Comparison of ENCODE assay signal across 16 cellular contexts in genomic region chr1:153360592-153360991, GRCh38. TPM values are rescaled to one million over a fixed set of nuclear protein-coding genes. Genes with fewer than 3 reads are reported as not detected.
A peak's percentile ranks its signal among the peaks of the same experiment; 100 is the strongest.
DNase-seq lines count a peak whose midpoint lies in the region; ATAC-seq, FAIRE-seq and TF ChIP-seq lines count a peak whose summit lies in the region.
"Had no signal": no experiment of that assay in that cellular context is flagged by ENCODE, and none has a peak within 500 bp of the region (broad histone marks: within the 10 kb centered on the region; RNA-seq: fewer than 3 reads in every experiment).

No MANE protein-coding gene starts in this region.

- H3K27me3 ChIP-seq in H9 (ENCODE audit: insufficient read depth, low read length) (no peaks in the 10 kb centered on the region), K562 (ENCODE audit: control insufficient read depth in 2 of 2, insufficient read depth in 2 of 2, low read length in 2 of 2) (peaks cover 4 to 57% of the 10 kb centered on the region in 2 experiments; a peak in 4 of 5 replicates), suprapubic skin (no peaks in the 10 kb centered on the region)
- H3K27me3 ChIP-seq: Peyer's patch had no signal

- no peak overlapping the region for H3K4me3 ChIP-seq in K562
- H3K4me3 ChIP-seq in suprapubic skin: no peak overlapping the region
- H3K4me3 ChIP-seq: Peyer's patch had no signal

- no peaks in the 10 kb centered on the region for H3K79me1 ChIP-seq in H9 (ENCODE audit: insufficient read depth, low read depth, low read length, poor library complexity, severe bottlenecking)

- intact Hi-C loops in K562 (cut with micrococcal nuclease): no loop called here

- H3K79me2 ChIP-seq in H9 (ENCODE audit: insufficient read depth, low read length): no peaks in the 10 kb centered on the region
- no peaks in the 10 kb centered on the region for H3K79me2 ChIP-seq in K562 (ENCODE audit: control insufficient read depth, insufficient read depth, low read length)

- in situ Hi-C loops in K562 (cut with MboI): no loop called here

- no peak overlapping the region for H3K4me2 ChIP-seq in H9 (ENCODE audit: insufficient read depth, insufficient read length, low read length)
- no peak overlapping the region for H3K4me2 ChIP-seq in K562 (ENCODE audit: insufficient read depth, low read length)

- H3K9me3 ChIP-seq in H9 (ENCODE audit: control insufficient read depth, low read depth, low read length) (no peaks in the 10 kb centered on the region), K562 (replicated peaks; ENCODE audit: control insufficient read depth, insufficient read depth, low read depth, low read length) (no peaks in the 10 kb centered on the region), suprapubic skin (no peaks in the 10 kb centered on the region)
- H3K9me3 ChIP-seq: Peyer's patch had no signal

- no peak overlapping the region for H3K23ac ChIP-seq in H9 (ENCODE audit: insufficient read length, low read depth, low read length)

- TF ChIP-seq EP300 in K562 (IDR thresholded peaks at IDR 0.05; ENCODE audit: low read length): no peak
- TF ChIP-seq EP300 in suprapubic skin (IDR thresholded peaks at IDR 0.05): no peak

- H3K36me3 ChIP-seq in K562 (ENCODE audit: control insufficient read depth, insufficient read depth, low read length) (no peaks in the 10 kb centered on the region), suprapubic skin (no peaks in the 10 kb centered on the region)
- H3K36me3 ChIP-seq: Peyer's patch had no signal

- no peaks in the 10 kb centered on the region for H3K4me1 Mint-ChIP-seq in H9

- DNase-seq in H9 (peak; percentile 13), K562 (ENCODE audit: extremely low read depth in 1 of 4, low spot score in 3 of 4) (no peak), left lobe of liver (ENCODE audit: low spot score) (peak; percentile 44), suprapubic skin (ENCODE audit: low spot score in 2 of 2) (peak; percentile 40 to 63), activated gamma-delta T cell (lab: John Stamatoyannopoulos, UW) (no peak)
- DNase-seq in stimulated activated CD4-positive, alpha-beta T cell treated with anti-CD3 and anti-CD28 coated beads, Interleukin-4, amount 100 ng/mL, for 24 hours: no peak
- DNase-seq: COR-L47, EL, NCI-H1092, NCI-H146, NCI-H510A treated with DMSO at 0.1 percent for 48 hours, Peyer's patch, SHP77 treated with DMSO at 0.1 percent for 48 hours had no signal

- H3K56ac ChIP-seq in H9 (ENCODE audit: insufficient read length, low read depth, low read length): no peak overlapping the region

- H3K4ac ChIP-seq in H9 (ENCODE audit: low read depth, low read length): no peak overlapping the region

- H2BK20ac ChIP-seq in H9 (ENCODE audit: low read depth, low read length, poor library complexity, severe bottlenecking): no peak overlapping the region

- no peak overlapping the region for H3K27ac ChIP-seq in H9 (ENCODE audit: insufficient read length, low read depth, low read length)
- H3K27ac ChIP-seq in K562 (ENCODE audit: extremely low read depth, low read depth, low read length): no peak overlapping the region
- no peak overlapping the region for H3K27ac ChIP-seq in suprapubic skin
- H3K27ac ChIP-seq: Peyer's patch had no signal

- H3K4me1 ChIP-seq in H9 (ENCODE audit: insufficient read depth, low read length): no peaks in the 10 kb centered on the region
- H3K4me1 ChIP-seq in K562 (replicated peaks in 1 of 2; ENCODE audit: control insufficient read depth in 2 of 2, insufficient read depth in 2 of 2, low read length in 2 of 2): peaks cover 0 to 5% of the 10 kb centered on the region in 2 experiments; a peak in 1 of 5 replicates
- H3K4me1 ChIP-seq in suprapubic skin: peaks cover 45% of the 10 kb centered on the region
- H3K4me1 ChIP-seq: Peyer's patch had no signal

- H2BK15ac ChIP-seq in H9 (ENCODE audit: low read depth, low read length): no peak overlapping the region

- H3K9me3 Mint-ChIP-seq in H9: peaks cover 0 to 10% of the 10 kb centered on the region in 2 experiments; a peak in 2 of 5 replicates

- H3K9ac ChIP-seq in H9 (ENCODE audit: extremely low read depth, insufficient read length, low read length) (no peak overlapping the region), K562 (ENCODE audit: insufficient read depth in 1 of 2, low read depth in 2 of 2, low read length in 2 of 2) (no peak overlapping the region)

- TF ChIP-seq RAD21 in K562 (CRISPR knock-in tag; conservative IDR thresholded peaks at IDR 0.05 in 1 of 2, IDR thresholded peaks at IDR 0.05 in 1 of 2): no peak

- H3K36me3 Mint-ChIP-seq in H9 (ENCODE audit: insufficient read depth in 1 of 3, low read depth in 3 of 3): no peaks in the 10 kb centered on the region

- H4K5ac ChIP-seq in H9 (ENCODE audit: insufficient read length, low read depth, low read length): no peak overlapping the region

- H3K23me2 ChIP-seq in H9 (ENCODE audit: insufficient read length, low read depth, low read length, poor library complexity, severe bottlenecking): no peaks in the 10 kb centered on the region

- POLR2A ChIA-PET in K562 (lab: Yijun Ruan, JAX): no interaction called here

- H3K14ac ChIP-seq in H9 (ENCODE audit: insufficient read depth, low read length): no peak overlapping the region; the same call in 1 of the 2 replicates

- no peak overlapping the region for H2BK5ac ChIP-seq in H9 (ENCODE audit: insufficient read length, low read length)

- H3T11ph ChIP-seq in H9 (ENCODE audit: low read length): no peak overlapping the region

- peak overlapping the region in 1 of 3 experiments; percentile 59; a peak in 1 of 7 replicates for H3K27ac Mint-ChIP-seq in H9

- no peaks in the 10 kb centered on the region for H3K9me1 ChIP-seq in K562 (ENCODE audit: control insufficient read depth, insufficient read depth, low read length)

- peaks cover 2% of the 10 kb centered on the region for H3K27me3 Mint-ChIP-seq in H9 (ENCODE audit: low read depth)

- H2BK12ac ChIP-seq in H9 (ENCODE audit: insufficient read length, low read depth, low read length): no peak overlapping the region

- TF ChIP-seq POLR2A in K562 (conservative IDR thresholded peaks at IDR 0.05) (no peak), suprapubic skin (IDR thresholded peaks at IDR 0.05) (no peak)

- H4K91ac ChIP-seq in H9 (ENCODE audit: insufficient read length, low read depth, low read length): no peak overlapping the region

- H3K18ac ChIP-seq in H9 (ENCODE audit: insufficient read length, low read depth, low read length): no peak overlapping the region

- no peak overlapping the region for H4K8ac ChIP-seq in H9 (replicated peaks; ENCODE audit: insufficient read length, low read depth, low read length)

- H4K20me1 ChIP-seq in H9 (ENCODE audit: control insufficient read depth, insufficient read depth, insufficient read length) (no peaks in the 10 kb centered on the region), K562 (replicated peaks; ENCODE audit: control insufficient read depth, insufficient read depth, low read length) (no peaks in the 10 kb centered on the region; the same call in 1 of the 2 replicates)

- no peak for FAIRE-seq in K562 (lab: Jason Lieb, UNC)
- FAIRE-seq: H54 had no signal

- TF ChIP-seq CTCF in H9 (conservative IDR thresholded peaks at IDR 0.05) (no peak), K562 (IDR thresholded peaks at IDR 0.05 in 2 of 3, conservative IDR thresholded peaks at IDR 0.05 in 1 of 3; ENCODE audit: insufficient read depth in 2 of 3, low read depth in 1 of 3, low read length in 3 of 3) (no peak), suprapubic skin (IDR thresholded peaks at IDR 0.05) (no peak)

- CTCF ChIA-PET in K562 (lab: Yijun Ruan, JAX; ENCODE audit: low intra/inter-chr PET ratio): no interaction called here

- BruUV-seq in K562 (replicated peaks; lab: Mats Ljungman, UMichigan): no TSS peak

- no CpG with 5 or more reads among the region's 11 CpGs for WGBS in H9 (ENCODE audit: extremely low coverage, insufficient read length, low lambda C conversion rate)
- 0% methylated on average over 11 of the region's 11 CpGs for WGBS in K562 (ENCODE audit: insufficient coverage, low coverage, missing lambda C conversion rate)
- WGBS in suprapubic skin: 87% methylated on average over 7 of the region's 11 CpGs

- H2AFZ ChIP-seq in H9 (ENCODE audit: low read length) (no peak overlapping the region), K562 (ENCODE audit: low read depth, low read length) (no peak overlapping the region)

- no peak overlapping the region for H2AK5ac ChIP-seq in H9 (ENCODE audit: insufficient read length, low read length)

- H3K4me3 Mint-ChIP-seq in H9: no peak overlapping the region

- ATAC-seq in K562 (no peak), left lobe of liver (no peak), HG02623 (IDR thresholded peaks at IDR 0.05; ENCODE audit: unreplicated experiment) (no peak)

- H2BK120ac ChIP-seq in H9 (ENCODE audit: low read depth, low read length, poor library complexity, severe bottlenecking): no peak overlapping the region

RNA-seq across cellular contexts. Expression of gene S100A9, which starts 2.9 kb away (rescaled TPM):
- total RNA-seq in H9 (2021) (not detected in 2 replicates), K562 (2014; rRNA removed) (not detected in 2 replicates), K562 (2014; rRNA removed; fragmentation: Illumina TruSeq; extraction: Trizol) (not detected in 2 replicates), K562 (2015; rRNA removed; fragmentation: Illumina TruSeq; extraction: Trizol) (not detected in 2 replicates), K562 (2021) (0.34 and 0.80 TPM in 2 replicates), left lobe of liver (36.3 TPM), suprapubic skin (10 to 100 TPM; 11.0 to 95.4 (median 51.1) TPM)
- total RNA-seq in K562 (2011; cell fraction: chromatin; rRNA removed; ENCODE audit: low replicate concordance): not detected in 2 replicates
- total RNA-seq in K562 (2011; cell fraction: nucleolus; rRNA removed): not detected in 2 replicates
- total RNA-seq in K562 (2011; cell fraction: nucleoplasm; rRNA removed): not detected in 2 replicates
- polyA plus RNA-seq in K562 (2011; rRNA removed) (not detected in 2 replicates), K562 (2014; fragmentation: Illumina TruSeq; extraction: Trizol) (not detected in 2 replicates), K562 (2014; fragmentation: Nextera tagmentation; extraction: Ambion mirVana) (not detected), K562 (2014; rRNA removed) (not detected in 2 replicates)
- not detected in 2 replicates for polyA plus RNA-seq in K562 (2011; cell fraction: cytosol; rRNA removed)
- not detected in 2 replicates for polyA plus RNA-seq in K562 (2011; cell fraction: nucleus; rRNA removed)
- not detected in 2 replicates for polyA plus RNA-seq in K562 (2012)
- polyA minus RNA-seq in K562 (2011; rRNA and poly(A)+ RNA removed): not detected in 2 replicates
- not detected in 2 replicates for polyA minus RNA-seq in K562 (2011; cell fraction: cytosol; rRNA and poly(A)+ RNA removed)
- polyA minus RNA-seq in K562 (2011; cell fraction: nucleus; rRNA and poly(A)+ RNA removed): not detected in 2 replicates

RNA-seq across cellular contexts. Expression of gene PGLYRP4, which starts 12.0 kb away (rescaled TPM):
- not detected in 2 replicates for total RNA-seq in H9 (2021)
- total RNA-seq in K562 (2011; cell fraction: chromatin; rRNA removed; ENCODE audit: low replicate concordance): 0.23 and 0.37 TPM in 2 replicates
- total RNA-seq in K562 (2011; cell fraction: nucleolus; rRNA removed): not detected in 2 replicates
- not detected in 2 replicates for total RNA-seq in K562 (2011; cell fraction: nucleoplasm; rRNA removed)
- not detected in 2 replicates for total RNA-seq in K562 (2014; rRNA removed)
- total RNA-seq in K562 (2014; rRNA removed; fragmentation: Illumina TruSeq; extraction: Trizol): not detected in 2 replicates
- total RNA-seq in K562 (2015; rRNA removed; fragmentation: Illumina TruSeq; extraction: Trizol): not detected in 2 replicates
- 0.13 and 0.22 TPM in 2 replicates for total RNA-seq in K562 (2021)
- 0.06 and 0.08 TPM in 2 replicates for polyA plus RNA-seq in K562 (2011; rRNA removed)
- 0.12 and 0.16 TPM in 2 replicates for polyA plus RNA-seq in K562 (2011; cell fraction: cytosol; rRNA removed)
- polyA plus RNA-seq in K562 (2011; cell fraction: nucleus; rRNA removed): 0.22 and 0.55 TPM in 2 replicates
- polyA plus RNA-seq in K562 (2012): 0.04 and 0.65 TPM in 2 replicates
- 0.07 TPM in 1 of 2 replicates, not detected in the other for polyA plus RNA-seq in K562 (2014; fragmentation: Illumina TruSeq; extraction: Trizol)
- under 1 TPM in 1 of 2 experiments, not detected in 1; 0.11 TPM for polyA plus RNA-seq in K562 (2014; fragmentation: Nextera tagmentation; extraction: Ambion mirVana)
- not detected in 2 replicates for polyA plus RNA-seq in K562 (2014; rRNA removed)
- not detected in 2 replicates for polyA minus RNA-seq in K562 (2011; rRNA and poly(A)+ RNA removed)
- polyA minus RNA-seq in K562 (2011; cell fraction: cytosol; rRNA and poly(A)+ RNA removed): not detected in 2 replicates
- 0.11 and 0.27 TPM in 2 replicates for polyA minus RNA-seq in K562 (2011; cell fraction: nucleus; rRNA and poly(A)+ RNA removed)
- not detected for total RNA-seq in left lobe of liver
- total RNA-seq in suprapubic skin: 10 to 100 TPM; 13.0 to 35.0 (median 21.2) TPM
- total RNA-seq: MCF 10A, Peyer's patch had no signal

RNA-seq across cellular contexts. Expression of gene S100A12, which starts 14.8 kb away (rescaled TPM):
- not detected in 2 replicates for total RNA-seq in H9 (2021)
- total RNA-seq in K562 (2011; cell fraction: chromatin; rRNA removed; ENCODE audit: low replicate concordance): not detected in 2 replicates
- total RNA-seq in K562 (2011; cell fraction: nucleolus; rRNA removed): not detected in 2 replicates
- total RNA-seq in K562 (2011; cell fraction: nucleoplasm; rRNA removed): not detected in 2 replicates
- not detected in 2 replicates for total RNA-seq in K562 (2014; rRNA removed)
- not detected in 2 replicates for total RNA-seq in K562 (2014; rRNA removed; fragmentation: Illumina TruSeq; extraction: Trizol)
- total RNA-seq in K562 (2015; rRNA removed; fragmentation: Illumina TruSeq; extraction: Trizol): not detected in 2 replicates
- total RNA-seq in K562 (2021): not detected in 2 replicates
- not detected in 2 replicates for polyA plus RNA-seq in K562 (2011; rRNA removed)
- polyA plus RNA-seq in K562 (2011; cell fraction: cytosol; rRNA removed): not detected in 2 replicates
- not detected in 2 replicates for polyA plus RNA-seq in K562 (2011; cell fraction: nucleus; rRNA removed)
- not detected in 2 replicates for polyA plus RNA-seq in K562 (2012)
- not detected in 2 replicates for polyA plus RNA-seq in K562 (2014; fragmentation: Illumina TruSeq; extraction: Trizol)
- polyA plus RNA-seq in K562 (2014; fragmentation: Nextera tagmentation; extraction: Ambion mirVana): not detected
- not detected in 2 replicates for polyA plus RNA-seq in K562 (2014; rRNA removed)
- polyA minus RNA-seq in K562 (2011; rRNA and poly(A)+ RNA removed): not detected in 2 replicates
- polyA minus RNA-seq in K562 (2011; cell fraction: cytosol; rRNA and poly(A)+ RNA removed): not detected in 2 replicates
- polyA minus RNA-seq in K562 (2011; cell fraction: nucleus; rRNA and poly(A)+ RNA removed): not detected in 2 replicates
- total RNA-seq in left lobe of liver: 1.2 TPM
- not detected for total RNA-seq in suprapubic skin
- total RNA-seq: MCF 10A, Peyer's patch had no signal

RNA-seq across cellular contexts. Expression of gene S100A8, which starts 30.3 kb away (rescaled TPM):
- total RNA-seq in H9 (2021): not detected in 2 replicates
- not detected in 2 replicates for total RNA-seq in K562 (2011; cell fraction: chromatin; rRNA removed; ENCODE audit: low replicate concordance)
- not detected in 2 replicates for total RNA-seq in K562 (2011; cell fraction: nucleolus; rRNA removed)
- not detected in 2 replicates for total RNA-seq in K562 (2011; cell fraction: nucleoplasm; rRNA removed)
- total RNA-seq in K562 (2014; rRNA removed): not detected in 2 replicates
- total RNA-seq in K562 (2014; rRNA removed; fragmentation: Illumina TruSeq; extraction: Trizol): not detected in 2 replicates
- not detected in 2 replicates for total RNA-seq in K562 (2015; rRNA removed; fragmentation: Illumina TruSeq; extraction: Trizol)
- 0.42 and 0.60 TPM in 2 replicates for total RNA-seq in K562 (2021)
- polyA plus RNA-seq in K562 (2011; rRNA removed): not detected in 2 replicates
- polyA plus RNA-seq in K562 (2011; cell fraction: cytosol; rRNA removed): not detected in 2 replicates
- polyA plus RNA-seq in K562 (2011; cell fraction: nucleus; rRNA removed): not detected in 2 replicates
- not detected in 2 replicates for polyA plus RNA-seq in K562 (2012)
- polyA plus RNA-seq in K562 (2014; fragmentation: Illumina TruSeq; extraction: Trizol): not detected in 2 replicates
- under 1 TPM in 1 of 2 experiments, not detected in 1; 0.15 TPM for polyA plus RNA-seq in K562 (2014; fragmentation: Nextera tagmentation; extraction: Ambion mirVana)
- not detected in 2 replicates for polyA plus RNA-seq in K562 (2014; rRNA removed)
- polyA minus RNA-seq in K562 (2011; rRNA and poly(A)+ RNA removed): not detected in 2 replicates
- not detected in 2 replicates for polyA minus RNA-seq in K562 (2011; cell fraction: cytosol; rRNA and poly(A)+ RNA removed)
- not detected in 2 replicates for polyA minus RNA-seq in K562 (2011; cell fraction: nucleus; rRNA and poly(A)+ RNA removed)
- 23.7 TPM for total RNA-seq in left lobe of liver
- 10 to 100 TPM in 3 of 4 donors, 1 to 10 TPM in 1; 5.7 to 38.4 (median 19.5) TPM for total RNA-seq in suprapubic skin

RNA-seq across cellular contexts. Expression of gene PGLYRP3, which starts 47.8 kb away (rescaled TPM):
- not detected in 2 replicates for total RNA-seq in H9 (2021)
- total RNA-seq in K562 (2011; cell fraction: chromatin; rRNA removed; ENCODE audit: low replicate concordance): not detected in 2 replicates
- not detected in 2 replicates for total RNA-seq in K562 (2011; cell fraction: nucleolus; rRNA removed)
- total RNA-seq in K562 (2011; cell fraction: nucleoplasm; rRNA removed): not detected in 2 replicates
- total RNA-seq in K562 (2014; rRNA removed): not detected in 2 replicates
- total RNA-seq in K562 (2014; rRNA removed; fragmentation: Illumina TruSeq; extraction: Trizol): not detected in 2 replicates
- not detected in 2 replicates for total RNA-seq in K562 (2015; rRNA removed; fragmentation: Illumina TruSeq; extraction: Trizol)
- total RNA-seq in K562 (2021): not detected in 2 replicates
- polyA plus RNA-seq in K562 (2011; rRNA removed): not detected in 2 replicates
- not detected in 2 replicates for polyA plus RNA-seq in K562 (2011; cell fraction: cytosol; rRNA removed)
- polyA plus RNA-seq in K562 (2011; cell fraction: nucleus; rRNA removed): not detected in 2 replicates
- polyA plus RNA-seq in K562 (2012): 0.11 TPM in 1 of 2 replicates, not detected in the other
- not detected in 2 replicates for polyA plus RNA-seq in K562 (2014; fragmentation: Illumina TruSeq; extraction: Trizol)
- polyA plus RNA-seq in K562 (2014; fragmentation: Nextera tagmentation; extraction: Ambion mirVana): not detected
- polyA plus RNA-seq in K562 (2014; rRNA removed): not detected in 2 replicates
- not detected in 2 replicates for polyA minus RNA-seq in K562 (2011; rRNA and poly(A)+ RNA removed)
- not detected in 2 replicates for polyA minus RNA-seq in K562 (2011; cell fraction: cytosol; rRNA and poly(A)+ RNA removed)
- polyA minus RNA-seq in K562 (2011; cell fraction: nucleus; rRNA and poly(A)+ RNA removed): not detected in 2 replicates
- not detected for total RNA-seq in left lobe of liver
- total RNA-seq in suprapubic skin: 10 to 100 TPM; 34.2 to 72.1 (median 55.3) TPM
- total RNA-seq: MCF 10A, Peyer's patch had no signal

Comparison
In these comparisons a context has a peak if more than half of its experiments do, and no peak if none do; other contexts are left out.
1. DNase-seq: peak in H9 (single experiment), left lobe of liver (single experiment) and suprapubic skin (2 of 2); none in K562 (0 of 4), stimulated activated CD4-positive, alpha-beta T cell treated with anti-CD3 and anti-CD28 coated beads, Interleukin-4, amount 100 ng/mL, for 24 hours (single experiment) and activated gamma-delta T cell (single experiment).
2. RNA of gene S100A9, which starts 2.9 kb away (total RNA-seq): 11.0 to 95.4 TPM in suprapubic skin and 36.3 TPM in left lobe of liver (single experiment); not detected in H9 and 0.34 to 0.80 TPM in K562; every median in the first group is over 4 times any median in the second.
3. RNA of gene PGLYRP4, which starts 12.0 kb away (total RNA-seq): 13.0 to 35.0 TPM in suprapubic skin; 0.13 to 0.37 TPM in K562, not detected in H9 and not detected in left lobe of liver (single experiment); every median in the first group is over 10 times any median in the second.